ENCODE assay signal across 1 cellular context in the genomic region with DNA sequence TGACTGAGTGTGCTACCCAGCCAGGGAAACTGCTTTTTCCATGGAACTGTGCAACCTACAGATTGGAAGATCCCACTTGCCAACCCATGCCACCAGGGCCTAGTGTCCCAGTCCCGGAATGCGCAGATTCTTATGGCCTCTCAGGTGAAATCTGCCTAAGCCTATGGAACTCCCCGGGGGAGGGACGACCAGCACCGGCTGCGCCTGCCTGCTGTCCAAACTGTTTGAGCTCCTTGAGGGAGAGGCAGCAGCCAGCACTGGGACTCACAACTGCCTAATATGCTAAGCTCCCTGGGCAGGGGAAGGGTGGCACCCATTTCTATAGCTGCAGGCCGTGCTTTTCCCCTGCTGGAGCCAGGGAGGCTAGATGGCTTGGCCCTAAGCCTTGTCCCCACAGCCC.
A peak's percentile ranks its signal among the peaks of the same experiment; 100 is the strongest.
TF ChIP-seq lines count a peak whose summit lies in the region.

No MANE protein-coding gene starts in this region.

TF ChIP-seq in HepG2, 621 proteins besides CTCF, POLR2A, EP300 and RAD21 (continued from another document):
- TF ChIP-seq SKIL (CRISPR knock-in tag; IDR thresholded peaks at IDR 0.05; ENCODE audit: borderline replicate concordance) (0 out of 2 replicates have a peak, but pooled peaks have one; percentile 17), ZNF713 (CRISPR knock-in tag; IDR thresholded peaks at IDR 0.05) (no peak), ATF2 (CRISPR knock-in tag; IDR thresholded peaks at IDR 0.05) (no peak), ZNF501 (CRISPR knock-in tag; IDR thresholded peaks at IDR 0.05) (no peak), KLF16 (CRISPR knock-in tag; IDR thresholded peaks at IDR 0.05) (0 out of 4 replicates have a peak, but pooled peaks of 1 of the 2 experiments have one; percentile 43), ZNF777 (CRISPR knock-in tag; IDR thresholded peaks at IDR 0.05) (no peak), RNF2 (conservative IDR thresholded peaks at IDR 0.05; ENCODE audit: low read depth) (no peak), NR2C2 (CRISPR knock-in tag; IDR thresholded peaks at IDR 0.05; ENCODE audit: borderline replicate concordance) (no peak), ZNF20 (CRISPR knock-in tag; IDR thresholded peaks at IDR 0.05) (no peak), HNRNPL (IDR thresholded peaks at IDR 0.05; ENCODE audit: low read depth, low read length) (no peak), NFKB2 (CRISPR knock-in tag; IDR thresholded peaks at IDR 0.05; ENCODE audit: borderline replicate concordance) (no peak), IKZF4 (CRISPR knock-in tag; IDR thresholded peaks at IDR 0.05; ENCODE audit: borderline replicate concordance, low read depth, not compliant biosample characterization) (no peak), ZFY (CRISPR knock-in tag; IDR thresholded peaks at IDR 0.05) (no peak), ZNF614 (CRISPR knock-in tag; IDR thresholded peaks at IDR 0.05; ENCODE audit: borderline replicate concordance) (no peak)
- TF ChIP-seq, protein P1, sequence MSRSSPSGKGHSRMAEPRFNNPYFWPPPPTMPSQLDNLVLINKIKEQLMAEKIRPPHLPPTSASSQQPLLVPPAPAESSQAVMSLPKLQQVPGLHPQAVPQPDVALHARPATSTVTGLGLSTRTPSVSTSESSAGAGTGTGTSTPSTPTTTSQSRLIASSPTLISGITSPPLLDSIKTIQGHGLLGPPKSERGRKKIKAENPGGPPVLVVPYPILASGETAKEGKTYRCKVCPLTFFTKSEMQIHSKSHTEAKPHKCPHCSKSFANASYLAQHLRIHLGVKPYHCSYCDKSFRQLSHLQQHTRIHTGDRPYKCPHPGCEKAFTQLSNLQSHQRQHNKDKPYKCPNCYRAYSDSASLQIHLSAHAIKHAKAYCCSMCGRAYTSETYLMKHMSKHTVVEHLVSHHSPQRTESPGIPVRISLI (CRISPR knock-in tag; IDR thresholded peaks at IDR 0.05; ENCODE audit: borderline replicate concordance) = 0 out of 2 replicates have a peak, but pooled peaks have one; percentile 20
- TF ChIP-seq, protein P2, sequence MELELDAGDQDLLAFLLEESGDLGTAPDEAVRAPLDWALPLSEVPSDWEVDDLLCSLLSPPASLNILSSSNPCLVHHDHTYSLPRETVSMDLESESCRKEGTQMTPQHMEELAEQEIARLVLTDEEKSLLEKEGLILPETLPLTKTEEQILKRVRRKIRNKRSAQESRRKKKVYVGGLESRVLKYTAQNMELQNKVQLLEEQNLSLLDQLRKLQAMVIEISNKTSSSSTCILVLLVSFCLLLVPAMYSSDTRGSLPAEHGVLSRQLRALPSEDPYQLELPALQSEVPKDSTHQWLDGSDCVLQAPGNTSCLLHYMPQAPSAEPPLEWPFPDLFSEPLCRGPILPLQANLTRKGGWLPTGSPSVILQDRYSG (CRISPR knock-in tag; IDR thresholded peaks at IDR 0.05) = no peak
